17 cellular contexts compared by ENCODE assay signal in genomic region chr1:117068580-117068979, GRCh38. TPM values are rescaled to one million over a fixed set of nuclear protein-coding genes. Genes with fewer than 3 reads are reported as not detected.
"Had no signal": no experiment of that assay in that cellular context is flagged by ENCODE, and none has a peak within 500 bp of the region (broad histone marks: within the 10 kb centered on the region; RNA-seq: fewer than 3 reads in every experiment).

No MANE protein-coding gene starts in this region.

- H2AFZ ChIP-seq: hepatocyte had no signal

- DNase-seq: effector CD4-positive, alpha-beta T cell; kidney; mesendoderm; naive thymus-derived CD4-positive, alpha-beta T cell; psoas muscle; right cardiac atrium; spleen; stimulated activated CD4-positive, alpha-beta T cell treated with anti-CD3 and anti-CD28 coated beads, Interleukin-4, amount 100 ng/mL, for 4 hours; stimulated activated naive CD8-positive, alpha-beta T cell treated with anti-CD3 and anti-CD28 coated beads, Interleukin-15, Interleukin-2, amounts not matched to agents 100 U/mL and 50 U/mL, for 24 hours; testis; tibial artery; upper lobe of left lung had no signal

- H3K36me3 ChIP-seq: tibial artery, upper lobe of left lung had no signal

- H3K9me3 ChIP-seq: heart left ventricle, psoas muscle, spleen, testis, tibial artery, upper lobe of left lung had no signal

- H3K4me1 ChIP-seq: heart left ventricle, testis, tibial artery, upper lobe of left lung had no signal

- H3K79me2 ChIP-seq: hepatocyte had no signal

- H3K4me3 ChIP-seq: dorsolateral prefrontal cortex, heart left ventricle, hepatocyte, lung, psoas muscle, skin epidermis, spleen, testis, tibial artery, upper lobe of left lung had no signal

- H3K27me3 ChIP-seq: dorsolateral prefrontal cortex, heart left ventricle, hepatocyte, spleen, testis, tibial artery, upper lobe of left lung had no signal

- H3K4me2 ChIP-seq: hepatocyte had no signal

- H3K27ac ChIP-seq: heart left ventricle, hepatocyte, psoas muscle, skin epidermis, spleen, testis, tibial artery, upper lobe of left lung had no signal

RNA-seq across cellular contexts. Expression of gene TRIM45, which starts 53.0 kb away (rescaled TPM):
- polyA plus RNA-seq: naive thymus-derived CD4-positive, alpha-beta T cell had no signal
